In the genomic region with DNA sequence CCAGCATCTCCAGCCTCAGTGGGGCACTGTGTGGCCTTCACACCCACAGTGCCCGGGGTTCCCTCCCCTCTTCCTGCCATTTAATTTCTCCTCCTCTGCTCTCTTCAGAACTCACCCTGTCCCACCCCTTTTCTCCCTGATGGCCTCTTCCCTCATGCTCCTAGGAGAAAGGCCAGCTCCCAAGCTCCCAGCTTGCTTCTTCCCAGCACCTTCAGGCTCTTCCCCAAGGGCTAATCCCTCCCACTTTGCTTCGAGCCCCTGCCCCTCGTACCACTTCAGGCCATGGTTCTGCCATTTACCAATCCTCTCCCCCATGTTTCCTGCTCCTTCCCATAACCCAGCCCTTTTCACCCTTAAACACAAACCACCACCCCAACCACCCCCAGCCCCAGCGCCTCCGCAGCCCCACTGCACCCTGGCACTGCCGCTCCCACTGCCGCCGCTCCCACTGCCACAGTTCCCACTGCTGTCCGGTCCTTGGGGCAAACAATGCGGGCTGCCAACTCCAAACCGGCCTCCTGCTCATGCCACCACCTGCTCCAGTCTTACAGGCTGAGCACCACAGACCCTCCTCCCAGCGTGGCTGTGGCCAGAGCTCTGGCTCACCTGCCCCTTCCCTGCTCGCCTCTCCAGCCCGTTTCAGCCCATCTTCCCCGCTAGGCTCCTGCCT, we compare ENCODE assay signal across 18 cellular contexts. TPM values are rescaled to one million over a fixed set of nuclear protein-coding genes. Genes with fewer than 3 reads are reported as not detected.
DNase-seq lines count a peak whose midpoint lies in the region; ATAC-seq and TF ChIP-seq lines count a peak whose summit lies in the region.
"Had no signal": no experiment of that assay in that cellular context is flagged by ENCODE, and none has a peak within 500 bp of the region (broad histone marks: within the 10 kb centered on the region; RNA-seq: fewer than 3 reads in every experiment).

No MANE protein-coding gene starts in this region.

- no peaks in the 10 kb centered on the region for H3K79me2 ChIP-seq in SK-N-SH (ENCODE audit: insufficient read depth)

- POLR2A ChIA-PET in SK-N-SH (lab: Yijun Ruan, JAX) = no interaction called here

- TF ChIP-seq POLR2A in esophagus muscularis mucosa (IDR thresholded peaks at IDR 0.05; ENCODE audit: low read depth) = no peak

- no peak for TF ChIP-seq RAD21 in SK-N-SH (IDR thresholded peaks at IDR 0.05; ENCODE audit: low read length)

- TF ChIP-seq EP300 in SK-N-SH (IDR thresholded peaks at IDR 0.05; ENCODE audit: borderline replicate concordance in 1 of 2, low read depth in 1 of 2, low read length in 1 of 2) (no peak), esophagus muscularis mucosa (IDR thresholded peaks at IDR 0.05) (no peak)

- H3K9me2 ChIP-seq in SK-N-SH = no peaks in the 10 kb centered on the region

- TF ChIP-seq CTCF in SK-N-SH (IDR thresholded peaks at IDR 0.05) (no peak), esophagus muscularis mucosa (IDR thresholded peaks at IDR 0.05) (no peak), nephron progenitor cell (IDR thresholded peaks at IDR 0.05) (no peak), upper lobe of right lung (IDR thresholded peaks at IDR 0.05) (no peak)

- H3K27ac ChIP-seq in SK-N-SH (ENCODE audit: low read depth in 2 of 2, low read length in 1 of 2) (no peak overlapping the region), esophagus muscularis mucosa (replicated peaks in 1 of 4) (peak overlapping the region; percentile 4 to 57 (median 36)), upper lobe of right lung (no peak overlapping the region)
- H3K27ac ChIP-seq: breast epithelium, C4-2B, VCaP had no signal

- no peaks in the 10 kb centered on the region for H3F3A ChIP-seq in SK-N-SH (replicated peaks; ENCODE audit: insufficient read depth)

- H3K4me3 ChIP-seq in SK-N-SH (ENCODE audit: low read depth in 2 of 2, low read length in 1 of 2) (no peak overlapping the region), esophagus muscularis mucosa (no peak overlapping the region), upper lobe of right lung (no peak overlapping the region)
- H3K4me3 ChIP-seq: breast epithelium had no signal

- intact Hi-C loops in esophagus muscularis mucosa (cut with DNase I) = no loop called here
- intact Hi-C loops in upper lobe of right lung (cut with DNase I) = no loop called here

- H3K4me2 ChIP-seq in SK-N-SH = no peak overlapping the region

- H3K27me3 Mint-ChIP-seq in nephron progenitor cell (ENCODE audit: low read depth, poor library complexity) = peaks cover 13% of the 10 kb centered on the region
- H3K27me3 Mint-ChIP-seq: activated CD8-positive, alpha-beta T cell treated with anti-CD3 and anti-CD28 coated beads for 36 hours; activated naive CD8-positive, alpha-beta T cell treated with anti-CD3 and anti-CD28 coated beads for 36 hours had no signal

- H2AFZ ChIP-seq in SK-N-SH (ENCODE audit: low read depth) = no peak overlapping the region

- H3K27ac Mint-ChIP-seq in nephron progenitor cell = peak overlapping the region; percentile 54
- H3K27ac Mint-ChIP-seq: activated CD8-positive, alpha-beta T cell treated with anti-CD3 and anti-CD28 coated beads for 36 hours; activated naive CD8-positive, alpha-beta T cell treated with anti-CD3 and anti-CD28 coated beads for 36 hours; progenitor cell of endocrine pancreas had no signal

- CTCF ChIA-PET in SK-N-SH (lab: Yijun Ruan, JAX) = interaction anchor here (0.9 to 17.7 kb wide), 6 partner anchors 9 to 115 kb away, joined by 3 to 420 read pairs (median 3); no protein-coding TSS in a partner anchor

- DNase-seq in SK-N-SH = no peak
- DNase-seq in esophagus muscularis mucosa (ENCODE audit: extremely low spot score) = no peak
- no peak for DNase-seq in nephron progenitor cell
- peak; percentile 64 for DNase-seq in upper lobe of right lung
- no peak for DNase-seq in NOMO-1 treated with dmso at 0.1 percent for 144 hours (lab: John Stamatoyannopoulos, UW; ENCODE audit: unreplicated experiment)
- DNase-seq in NCI-H2029 (lab: John Stamatoyannopoulos, UW) = no peak
- DNase-seq: activated CD8-positive, alpha-beta T cell treated with anti-CD3 and anti-CD28 coated beads for 36 hours; activated naive CD8-positive, alpha-beta T cell treated with anti-CD3 and anti-CD28 coated beads for 36 hours; activated T-cell treated with anti-CD3 and anti-CD28 coated beads, Interleukin-2, amount 50 U/mL, for 48 hours; DND-41; NCI-H2227 treated with DMSO at 0.1 percent for 48 hours; stimulated activated naive CD4-positive, alpha-beta T cell treated with Interleukin-2 at 50 U/mL for 16 hours had no signal

- H3K9me3 ChIP-seq in SK-N-SH (no peaks in the 10 kb centered on the region), esophagus muscularis mucosa (no peaks in the 10 kb centered on the region), upper lobe of right lung (no peaks in the 10 kb centered on the region)
- H3K9me3 ChIP-seq: breast epithelium had no signal

- no peaks in the 10 kb centered on the region for H3K36me3 Mint-ChIP-seq in nephron progenitor cell (ENCODE audit: low read depth)
- H3K36me3 Mint-ChIP-seq: activated naive CD8-positive, alpha-beta T cell treated with anti-CD3 and anti-CD28 coated beads for 36 hours had no signal

- no peak overlapping the region for H3K9ac ChIP-seq in SK-N-SH

- peaks cover 13% of the 10 kb centered on the region for H3K4me1 Mint-ChIP-seq in nephron progenitor cell
- H3K4me1 Mint-ChIP-seq: activated naive CD8-positive, alpha-beta T cell treated with anti-CD3 and anti-CD28 coated beads for 36 hours had no signal

- H4K20me1 ChIP-seq in SK-N-SH (ENCODE audit: insufficient read depth) = no peaks in the 10 kb centered on the region

- WGBS in SK-N-SH (ENCODE audit: low lambda C conversion rate) = 92% methylated on average over 15 of the region's 15 CpGs
- WGBS in esophagus muscularis mucosa = 75% methylated on average over 15 of the region's 15 CpGs

- H3K27me3 ChIP-seq in SK-N-SH (ENCODE audit: insufficient read depth) (no peaks in the 10 kb centered on the region), esophagus muscularis mucosa (no peaks in the 10 kb centered on the region), upper lobe of right lung (no peaks in the 10 kb centered on the region)
- H3K27me3 ChIP-seq: breast epithelium had no signal

- H3K36me3 ChIP-seq in SK-N-SH (replicated peaks in 1 of 2; ENCODE audit: control insufficient read depth in 1 of 2, insufficient read depth in 2 of 2, low read length in 1 of 2) (no peaks in the 10 kb centered on the region), esophagus muscularis mucosa (no peaks in the 10 kb centered on the region), upper lobe of right lung (no peaks in the 10 kb centered on the region)
- H3K36me3 ChIP-seq: breast epithelium had no signal

- H3K9me3 Mint-ChIP-seq in nephron progenitor cell = no peaks in the 10 kb centered on the region
- H3K9me3 Mint-ChIP-seq: activated CD8-positive, alpha-beta T cell treated with anti-CD3 and anti-CD28 coated beads for 36 hours; activated naive CD8-positive, alpha-beta T cell treated with anti-CD3 and anti-CD28 coated beads for 36 hours had no signal

- H3K4me1 ChIP-seq in SK-N-SH (ENCODE audit: control insufficient read depth in 1 of 2, insufficient read depth in 2 of 2, low read depth in 1 of 2, low read length in 1 of 2) (peaks cover 0 to 11% of the 10 kb centered on the region in 2 experiments; a peak in 1 of 4 replicates), esophagus muscularis mucosa (peaks cover 21 to 31% (median 27%) of the 10 kb centered on the region in 4 donors), upper lobe of right lung (peaks cover 11% of the 10 kb centered on the region)
- H3K4me1 ChIP-seq: breast epithelium had no signal

- H3K4me3 Mint-ChIP-seq in nephron progenitor cell = no peak overlapping the region
- H3K4me3 Mint-ChIP-seq: activated CD8-positive, alpha-beta T cell treated with anti-CD3 and anti-CD28 coated beads for 36 hours; activated naive CD8-positive, alpha-beta T cell treated with anti-CD3 and anti-CD28 coated beads for 36 hours had no signal

- ATAC-seq in SK-N-SH treated with all-trans-retinoic acid at 6 μM for 48 hours (peak; percentile 20; the same call in 1 of the 3 replicates), upper lobe of right lung (peak; percentile 33), GM19397 (IDR thresholded peaks at IDR 0.05; ENCODE audit: unreplicated experiment) (no peak)
- ATAC-seq: activated CD8-positive, alpha-beta T cell treated with anti-CD3 and anti-CD28 coated beads for 36 hours had no signal

TF ChIP-seq in SK-N-SH treated with all-trans-retinoic acid at 6 μM for 48 hours, 23 proteins besides CTCF, POLR2A, EP300 and RAD21 (continues in another document):
- TF ChIP-seq TOX (CRISPR knock-in tag; IDR thresholded peaks at IDR 0.05; ENCODE audit: borderline replicate concordance) (no peak), ZNF8 (CRISPR knock-in tag; IDR thresholded peaks at IDR 0.05) (no peak)

TF ChIP-seq in SK-N-SH, 30 proteins besides CTCF, POLR2A, EP300 and RAD21:
- no peak for TF ChIP-seq USF2 (IDR thresholded peaks at IDR 0.05; ENCODE audit: borderline replicate concordance, low read depth, low read length)
- TF ChIP-seq RCOR1 (IDR thresholded peaks at IDR 0.05; ENCODE audit: low read length) = no peak
- TF ChIP-seq GATA2 (CRISPR knock-in tag; IDR thresholded peaks at IDR 0.05) = no peak
- TF ChIP-seq NRF1 (IDR thresholded peaks at IDR 0.05; ENCODE audit: low read depth, low read length) = no peak

RNA-seq across cellular contexts. Expression of gene ADAM11, which starts 28.6 kb away (rescaled TPM):
- 1.8 and 2.5 TPM in 2 replicates for polyA plus RNA-seq in SK-N-SH (2012; rRNA removed)
- polyA plus RNA-seq in SK-N-SH (2012; cell fraction: cytosol; rRNA removed) = 1.2 and 1.3 TPM in 2 replicates
- 6.0 and 9.8 TPM in 2 replicates for polyA plus RNA-seq in SK-N-SH (2012; cell fraction: nucleus; rRNA removed)
- total RNA-seq in esophagus muscularis mucosa (under 1 TPM; under 0.01 to 0.98 (median 0.64) TPM), upper lobe of right lung (0.43 TPM)

RNA-seq across cellular contexts. Expression of gene GJC1, which starts 42.7 kb away (rescaled TPM):
- polyA plus RNA-seq in SK-N-SH (2012; rRNA removed) = 15.2 and 15.6 TPM in 2 replicates
- 15.7 and 16.6 TPM in 2 replicates for polyA plus RNA-seq in SK-N-SH (2012; cell fraction: cytosol; rRNA removed)
- polyA plus RNA-seq in SK-N-SH (2012; cell fraction: nucleus; rRNA removed) = 8.5 and 13.7 TPM in 2 replicates
- 10 to 100 TPM; 26.5 to 61.9 (median 37.4) TPM for total RNA-seq in esophagus muscularis mucosa
- total RNA-seq in upper lobe of right lung = 22.8 TPM

Comparison
In these comparisons a context has a peak if more than half of its experiments do, and no peak if none do; other contexts are left out.
1. H3K27ac ChIP-seq: peak in esophagus muscularis mucosa (4 of 4); none in SK-N-SH (0 of 2) and upper lobe of right lung (single experiment).